8 cellular contexts compared by ENCODE assay signal in genomic region chr14:74085047-74085637, GRCh38. TPM values are rescaled to one million over a fixed set of nuclear protein-coding genes. Genes with fewer than 3 reads are reported as not detected.
DNase-seq lines count a peak whose midpoint lies in the region; ATAC-seq, FAIRE-seq and TF ChIP-seq lines count a peak whose summit lies in the region.

No MANE protein-coding gene starts in this region.

- H2AFZ ChIP-seq in parathyroid adenoma, result peak overlapping the region; percentile 90

- TF ChIP-seq EP300 in gastroesophageal sphincter (IDR thresholded peaks at IDR 0.05), result no peak

- H3K36me3 ChIP-seq in HUES6 (ENCODE audit: control insufficient read depth, insufficient read depth, low read length) (no peaks in the 10 kb centered on the region), gastroesophageal sphincter (no peaks in the 10 kb centered on the region), parathyroid adenoma (ENCODE audit: control insufficient read depth, insufficient read depth, low read length) (no peaks in the 10 kb centered on the region)

- H3K4me3 ChIP-seq in HUES6 (ENCODE audit: low read depth, low read length) (peak overlapping the region; percentile 84), gastroesophageal sphincter (peak overlapping the region; percentile 81 to 85), parathyroid adenoma (ENCODE audit: low read depth, low read length) (peak overlapping the region; percentile 97)

- 0 to 1% methylated on average over 13 to 16 of the region's 26 CpGs for WGBS in gastroesophageal sphincter (ENCODE audit: low coverage in 1 of 2), 2 donors

- peak overlapping the region; percentile 60 for H3K27ac ChIP-seq in HUES6 (ENCODE audit: low read depth, low read length)
- peak overlapping the region; percentile 76 to 93 (median 86) for H3K27ac ChIP-seq in gastroesophageal sphincter
- H3K27ac ChIP-seq in parathyroid adenoma, result peak overlapping the region; percentile 51

- peak overlapping the region; percentile 87 for H3K9ac ChIP-seq in HUES6 (ENCODE audit: low read length)
- H3K9ac ChIP-seq in parathyroid adenoma, result no peak overlapping the region

- ATAC-seq in gastroesophageal sphincter (no peak), GM19351 (IDR thresholded peaks at IDR 0.05; ENCODE audit: unreplicated experiment) (no peak), HG03571 (IDR thresholded peaks at IDR 0.05; ENCODE audit: unreplicated experiment) (no peak)

- TF ChIP-seq POLR2A in gastroesophageal sphincter (IDR thresholded peaks at IDR 0.05), result peak in 1 of 2 donors; percentile 30

- no peaks in the 10 kb centered on the region; the same call in 1 of the 2 replicates for H3K4me1 ChIP-seq in HUES6 (ENCODE audit: control insufficient read depth, insufficient read depth, low read length)
- peaks cover 0 to 44% (median 7%) of the 10 kb centered on the region in 3 donors for H3K4me1 ChIP-seq in gastroesophageal sphincter
- peaks cover 3% of the 10 kb centered on the region for H3K4me1 ChIP-seq in parathyroid adenoma

- no peaks in the 10 kb centered on the region for H3K27me3 ChIP-seq in HUES6 (ENCODE audit: control insufficient read depth, insufficient read depth, low read length)
- H3K27me3 ChIP-seq in gastroesophageal sphincter, result no peaks in the 10 kb centered on the region
- no peaks in the 10 kb centered on the region for H3K27me3 ChIP-seq in parathyroid adenoma (ENCODE audit: control insufficient read depth, insufficient read depth, low read length)

- peak; percentile 5 for FAIRE-seq in GM18507 (lab: Jason Lieb, UNC)

- H3K9me3 ChIP-seq in HUES6 (ENCODE audit: control insufficient read depth, insufficient read depth, low read depth, low read length) (no peaks in the 10 kb centered on the region), gastroesophageal sphincter (no peaks in the 10 kb centered on the region), parathyroid adenoma (ENCODE audit: control insufficient read depth, low read length) (no peaks in the 10 kb centered on the region)

- DNase-seq in AG20443 (ENCODE audit: low spot score) (peak; percentile 59), GM18507 (ENCODE audit: extremely low spot score, insufficient read length, low read depth) (no peak), activated T-cell treated with anti-CD3 and anti-CD28 coated beads for 48 hours (ENCODE audit: low read depth) (peak; percentile 32)

- peak overlapping the region; percentile 96 for H3K4me2 ChIP-seq in parathyroid adenoma (ENCODE audit: low read length)

- no peak for TF ChIP-seq CTCF in gastroesophageal sphincter (IDR thresholded peaks at IDR 0.05)
- no peak for TF ChIP-seq CTCF in parathyroid adenoma (IDR thresholded peaks at IDR 0.05)

- H3K79me2 ChIP-seq in parathyroid adenoma, result peaks cover 3% of the 10 kb centered on the region

RNA-seq across cellular contexts. Expression of gene LIN52, which starts 0.4 kb away (rescaled TPM):
- 10 to 100 TPM in 2 of 4 donors, 1 to 10 TPM in 2; 8.1 to 15.9 (median 9.9) TPM for total RNA-seq in gastroesophageal sphincter

RNA-seq across cellular contexts. Expression of gene ALDH6A1, which starts 0.9 kb away (rescaled TPM):
- total RNA-seq in gastroesophageal sphincter, result 10 to 100 TPM; 47.9 to 70.5 (median 61.3) TPM
